1 cellular context compared by ENCODE assay signal in genomic region chr5:169960659-169961058, GRCh38.
TF ChIP-seq lines count a peak whose summit lies in the region.

No MANE protein-coding gene starts in this region.

TF ChIP-seq in SK-N-SH treated with all-trans-retinoic acid at 6 μM for 48 hours, 23 proteins besides CTCF, POLR2A, EP300 and RAD21 (continued from another document):
- no peak for TF ChIP-seq TSHZ2 (CRISPR knock-in tag; IDR thresholded peaks at IDR 0.05)
- no peak for TF ChIP-seq GLIS3 (CRISPR knock-in tag; IDR thresholded peaks at IDR 0.05)
- no peak for TF ChIP-seq CSRNP3 (CRISPR knock-in tag; IDR thresholded peaks at IDR 0.05)
- TF ChIP-seq TCF4 (CRISPR knock-in tag; IDR thresholded peaks at IDR 0.05; ENCODE audit: borderline replicate concordance), result no peak
- TF ChIP-seq PPARA (CRISPR knock-in tag; IDR thresholded peaks at IDR 0.05; ENCODE audit: borderline replicate concordance), result no peak
- TF ChIP-seq ZC3H10 (CRISPR knock-in tag; IDR thresholded peaks at IDR 0.05), result no peak
- TF ChIP-seq OSR1 (CRISPR knock-in tag; IDR thresholded peaks at IDR 0.05), result no peak
- TF ChIP-seq ESRRG (CRISPR knock-in tag; IDR thresholded peaks at IDR 0.05), result no peak
- no peak for TF ChIP-seq PATZ1 (CRISPR knock-in tag; IDR thresholded peaks at IDR 0.05; ENCODE audit: borderline replicate concordance)
- no peak for TF ChIP-seq CSDC2 (CRISPR knock-in tag; IDR thresholded peaks at IDR 0.05)
- TF ChIP-seq ZNF8 (CRISPR knock-in tag; IDR thresholded peaks at IDR 0.05), result no peak
